ENCODE assay signal across 15 cellular contexts in genomic region chr21:42146821-42147220, GRCh38.
"Had no signal": no experiment of that assay in that cellular context is flagged by ENCODE, and none has a peak within 500 bp of the region (broad histone marks: within the 10 kb centered on the region; RNA-seq: fewer than 3 reads in every experiment).

No MANE protein-coding gene starts in this region.

- H3K4me3 Mint-ChIP-seq: activated CD4-positive, alpha-beta memory T cell treated with anti-CD3 and anti-CD28 coated beads, Interleukin-2, amount 10 ng/mL, durations not matched to agents 7 days and 5 days; activated CD4-positive, alpha-beta T cell treated with anti-CD3 and anti-CD28 coated beads for 36 hours; activated naive CD8-positive, alpha-beta T cell; stimulated activated naive B cell treated with anti-CD40 and anti-IgM and Interleukin-4, amounts not matched to agents 10 μg/mL and 1 μg/mL and 100 μg/mL, for 72 hours had no signal

- H3K27me3 Mint-ChIP-seq: activated naive CD8-positive, alpha-beta T cell had no signal

- DNase-seq: activated CD4-positive, alpha-beta memory T cell treated with anti-CD3 and anti-CD28 coated beads, Interleukin-2, amount 10 ng/mL, durations not matched to agents 7 days and 5 days; activated CD4-positive, alpha-beta T cell treated with anti-CD3 and anti-CD28 coated beads for 36 hours; anterior cingulate cortex; effector CD4-positive, alpha-beta T cell; foreskin melanocyte; left ventricle myocardium inferior; SJCRH30; stimulated activated CD4-positive, alpha-beta T cell treated with anti-CD3 and anti-CD28 coated beads, Interleukin-1b, Interleukin-23, amount 100 ng/mL, for 48 hours; stimulated activated naive B cell treated with anti-CD40 and anti-IgM and Interleukin-4, amounts not matched to agents 10 μg/mL and 1 μg/mL and 100 μg/mL, for 72 hours had no signal

- ATAC-seq: activated CD4-positive, alpha-beta T cell treated with anti-CD3 and anti-CD28 coated beads for 36 hours; heart left ventricle; right cardiac atrium; stimulated activated naive B cell treated with anti-CD40 and anti-IgM and Interleukin-4, amounts not matched to agents 10 μg/mL and 1 μg/mL and 100 μg/mL, for 72 hours had no signal

- H3K27ac ChIP-seq: breast epithelium, heart left ventricle, left ventricle myocardium inferior, neutrophil, SJCRH30 had no signal

- H3K27me3 ChIP-seq: breast epithelium, heart left ventricle, SJCRH30 had no signal

- H3K9me3 Mint-ChIP-seq: activated CD4-positive, alpha-beta memory T cell treated with anti-CD3 and anti-CD28 coated beads, Interleukin-2, amount 10 ng/mL, durations not matched to agents 7 days and 5 days; activated T-helper 2 cell treated with anti-CD3 and anti-CD28 coated beads, Interferon-gamma antibody, Interleukin-2, Interleukin-4, amounts not matched to agents 10 μg/mL and 5 μg/mL and 100 μg/mL, durations not matched to agents 14 hours and 24 hours and 36 hours; stimulated activated naive B cell treated with anti-CD40 and anti-IgM and Interleukin-4, amounts not matched to agents 10 μg/mL and 1 μg/mL and 100 μg/mL, for 72 hours had no signal

- H3K36me3 Mint-ChIP-seq: activated naive CD8-positive, alpha-beta T cell; stimulated activated naive B cell treated with anti-CD40 and anti-IgM and Interleukin-4, amounts not matched to agents 10 μg/mL and 1 μg/mL and 100 μg/mL, for 72 hours had no signal

- H3K4me3 ChIP-seq: breast epithelium, heart left ventricle, left ventricle myocardium inferior, SJCRH30 had no signal

- H3K27ac Mint-ChIP-seq: activated CD4-positive, alpha-beta memory T cell treated with anti-CD3 and anti-CD28 coated beads, Interleukin-2, amount 10 ng/mL, durations not matched to agents 7 days and 5 days; activated CD4-positive, alpha-beta T cell treated with anti-CD3 and anti-CD28 coated beads for 36 hours; activated naive CD8-positive, alpha-beta T cell; activated T-helper 2 cell treated with anti-CD3 and anti-CD28 coated beads, Interferon-gamma antibody, Interleukin-2, Interleukin-4, amounts not matched to agents 10 μg/mL and 5 μg/mL and 100 μg/mL, durations not matched to agents 14 hours and 24 hours and 36 hours had no signal
